ENCODE assay signal across 3 cellular contexts in genomic region chr20:17850674-17851006, GRCh38.
TF ChIP-seq lines count a peak whose summit lies in the region.

No MANE protein-coding gene starts in this region.

TF ChIP-seq in liver, 16 proteins besides CTCF, POLR2A, EP300 and RAD21 (continued from another document):
- peak; percentile 85 for TF ChIP-seq NR2F2 (IDR thresholded peaks at IDR 0.05)

TF ChIP-seq in HepG2, 621 proteins besides CTCF, POLR2A, EP300 and RAD21 (continued from another document):
- TF ChIP-seq HHEX (CRISPR knock-in tag; IDR thresholded peaks at IDR 0.05): no peak
- no peak for TF ChIP-seq NR2F2 (IDR thresholded peaks at IDR 0.05; ENCODE audit: borderline replicate concordance, low read depth)
- TF ChIP-seq GATAD2A (CRISPR knock-in tag; IDR thresholded peaks at IDR 0.05): no peak
- TF ChIP-seq REPIN1 (CRISPR knock-in tag; IDR thresholded peaks at IDR 0.05; ENCODE audit: borderline replicate concordance, low read depth): no peak
- no peak for TF ChIP-seq TAF1 (CRISPR knock-in tag; IDR thresholded peaks at IDR 0.05)
- no peak for TF ChIP-seq ZNF691 (CRISPR knock-in tag; IDR thresholded peaks at IDR 0.05; ENCODE audit: borderline replicate concordance, low read depth)
- no peak for TF ChIP-seq ZNF709 (CRISPR knock-in tag; IDR thresholded peaks at IDR 0.05)
- no peak for TF ChIP-seq ZSCAN31 (CRISPR knock-in tag; IDR thresholded peaks at IDR 0.05; ENCODE audit: low read depth)
- no peak for TF ChIP-seq ZNF317 (CRISPR knock-in tag; IDR thresholded peaks at IDR 0.05)
- TF ChIP-seq, protein P1, sequence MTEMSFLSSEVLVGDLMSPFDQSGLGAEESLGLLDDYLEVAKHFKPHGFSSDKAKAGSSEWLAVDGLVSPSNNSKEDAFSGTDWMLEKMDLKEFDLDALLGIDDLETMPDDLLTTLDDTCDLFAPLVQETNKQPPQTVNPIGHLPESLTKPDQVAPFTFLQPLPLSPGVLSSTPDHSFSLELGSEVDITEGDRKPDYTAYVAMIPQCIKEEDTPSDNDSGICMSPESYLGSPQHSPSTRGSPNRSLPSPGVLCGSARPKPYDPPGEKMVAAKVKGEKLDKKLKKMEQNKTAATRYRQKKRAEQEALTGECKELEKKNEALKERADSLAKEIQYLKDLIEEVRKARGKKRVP (CRISPR knock-in tag; IDR thresholded peaks at IDR 0.05): no peak
- TF ChIP-seq MATR3 (CRISPR knock-in tag; IDR thresholded peaks at IDR 0.05): no peak
- no peak for TF ChIP-seq ZNF841 (CRISPR knock-in tag; IDR thresholded peaks at IDR 0.05; ENCODE audit: borderline replicate concordance)
- TF ChIP-seq POGZ (CRISPR knock-in tag; IDR thresholded peaks at IDR 0.05): no peak

TF ChIP-seq in endothelial cell of umbilical vein, 7 proteins besides CTCF, POLR2A, EP300 and RAD21 (continued from another document):
- TF ChIP-seq MYC (IDR thresholded peaks at IDR 0.05; ENCODE audit: low read depth, low read length) (no peak), JUN (IDR thresholded peaks at IDR 0.05; ENCODE audit: borderline replicate concordance, insufficient read depth, insufficient read length, low read depth) (no peak), FOS (IDR thresholded peaks at IDR 0.05; ENCODE audit: borderline replicate concordance, insufficient read depth, low read length) (no peak), MAX (IDR thresholded peaks at IDR 0.05; ENCODE audit: insufficient read depth, insufficient read length) (no peak), POLR2AphosphoS5 (IDR thresholded peaks at IDR 0.05; ENCODE audit: insufficient read depth, low read depth, low read length) (no peak), EZH2 (IDR thresholded peaks at IDR 0.05; ENCODE audit: borderline replicate concordance, low read depth, low read length, severe bottlenecking) (no peak)
